19 cellular contexts compared by ENCODE assay signal in the genomic region with DNA sequence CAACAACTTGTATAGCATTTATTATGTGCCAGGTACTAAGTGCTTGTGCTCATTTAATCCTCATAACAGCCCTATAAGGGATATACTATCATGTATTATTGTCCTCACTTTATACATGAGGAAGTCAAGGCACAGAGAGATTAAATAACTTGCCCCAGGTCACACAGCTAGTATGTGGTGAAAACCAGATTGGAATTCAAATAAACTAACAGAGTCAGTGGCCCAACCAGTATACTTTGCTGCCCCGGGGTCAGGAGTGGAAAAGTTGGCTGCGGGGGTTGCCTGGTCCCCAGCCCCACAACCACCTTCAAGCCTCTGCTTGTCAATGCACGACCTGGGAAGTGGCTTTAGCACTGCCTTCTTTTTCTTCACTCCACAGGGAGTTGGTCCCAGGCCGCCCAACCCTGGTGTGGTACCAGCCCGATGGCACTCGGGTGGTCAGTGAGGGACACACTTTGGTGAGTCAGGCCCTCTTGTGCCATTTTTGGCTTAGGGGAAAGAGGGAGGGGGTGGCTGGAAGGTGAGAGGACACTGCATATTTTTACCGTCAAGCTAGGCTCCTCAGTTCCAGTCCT. TPM values are rescaled to one million over a fixed set of nuclear protein-coding genes. Genes with fewer than 3 reads are reported as not detected.
DNase-seq lines count a peak whose midpoint lies in the region; ATAC-seq and TF ChIP-seq lines count a peak whose summit lies in the region.
"Had no signal": no experiment of that assay in that cellular context is flagged by ENCODE, and none has a peak within 500 bp of the region (broad histone marks: within the 10 kb centered on the region; RNA-seq: fewer than 3 reads in every experiment).

No MANE protein-coding gene starts in this region.

- intact Hi-C loops in activated CD8-positive, alpha-beta T cell treated with anti-CD3 and anti-CD28 coated beads for 36 hours (cut with micrococcal nuclease), result loop anchor here (5.0 kb wide), 1 partner anchor 34 kb away; no protein-coding TSS in a partner anchor
- intact Hi-C loops in lower lobe of right lung (cut with DNase I), result no loop called here

- H3K9me3 ChIP-seq in BLaER1 (no peaks in the 10 kb centered on the region), lower lobe of right lung (no peaks in the 10 kb centered on the region)
- H3K9me3 ChIP-seq: SJCRH30, uterus had no signal

- H3K36me3 ChIP-seq in BLaER1 (peaks cover 48% of the 10 kb centered on the region), lower lobe of right lung (peaks cover 55% of the 10 kb centered on the region)
- H3K36me3 ChIP-seq: SJCRH30, uterus had no signal

- peaks cover 26% of the 10 kb centered on the region for H4K20me1 ChIP-seq in BLaER1

- H3K4me3 ChIP-seq in BLaER1 (no peak overlapping the region), lower lobe of right lung (peak overlapping the region; percentile 67)
- H3K4me3 ChIP-seq: SJCRH30, uterus had no signal

- H3K27me3 ChIP-seq in BLaER1 (no peaks in the 10 kb centered on the region; the same call in 1 of the 2 replicates), lower lobe of right lung (ENCODE audit: low read depth) (no peaks in the 10 kb centered on the region)
- H3K27me3 ChIP-seq: SJCRH30, uterus had no signal

- H3K4me1 ChIP-seq in BLaER1, result peaks cover 39% of the 10 kb centered on the region
- H3K4me1 ChIP-seq in lower lobe of right lung, result peaks cover 31% of the 10 kb centered on the region
- H3K4me1 ChIP-seq: uterus had no signal

- CTCF ChIA-PET in activated CD8-positive, alpha-beta T cell treated with anti-CD3 and anti-CD28 coated beads for 36 hours (lab: Charles Lee), result interaction anchor here (1.0 to 23.5 kb wide), 8 partner anchors 5 to 494 kb away, joined by 3 to 278 read pairs (median 5); partner anchors contain the start of genes ADAM15, EFNA4 and PBXIP1

- H3K9ac ChIP-seq in BLaER1, result 0 out of 2 replicates have a peak overlapping the region, but pooled peaks have one; percentile 50

- H3K4me3 Mint-ChIP-seq in activated CD8-positive, alpha-beta T cell treated with anti-CD3 and anti-CD28 coated beads for 36 hours, result peak overlapping the region; percentile 88

- H3K4me2 ChIP-seq in BLaER1, result peak overlapping the region; percentile 100

- POLR2A ChIA-PET in activated CD8-positive, alpha-beta T cell treated with anti-CD3 and anti-CD28 coated beads for 36 hours (lab: Charles Lee), result interaction anchor here (1.0 to 2.2 kb wide), 4 partner anchors 9 to 79 kb away, joined by 4 to 7 read pairs (median 5); partner anchors contain the start of gene CKS1B

- no peaks in the 10 kb centered on the region for H3K27me3 Mint-ChIP-seq in activated CD8-positive, alpha-beta T cell treated with anti-CD3 and anti-CD28 coated beads for 36 hours

- no peak for ATAC-seq in activated CD8-positive, alpha-beta T cell treated with anti-CD3 and anti-CD28 coated beads for 36 hours
- ATAC-seq in lower lobe of right lung (no peak), GM21576 (IDR thresholded peaks at IDR 0.05; ENCODE audit: unreplicated experiment) (no peak)

- no peak for TF ChIP-seq CTCF in 22Rv1 (IDR thresholded peaks at IDR 0.05)
- no peak for TF ChIP-seq CTCF in activated CD8-positive, alpha-beta T cell treated with anti-CD3 and anti-CD28 coated beads for 36 hours (IDR thresholded peaks at IDR 0.05)
- no peak for TF ChIP-seq CTCF in lower lobe of right lung (IDR thresholded peaks at IDR 0.05)

- no peak overlapping the region for H3K27ac Mint-ChIP-seq in activated CD8-positive, alpha-beta T cell treated with anti-CD3 and anti-CD28 coated beads for 36 hours
- H3K27ac Mint-ChIP-seq: H9 had no signal

- H3K9me3 Mint-ChIP-seq in activated CD8-positive, alpha-beta T cell treated with anti-CD3 and anti-CD28 coated beads for 36 hours, result no peaks in the 10 kb centered on the region
- H3K9me3 Mint-ChIP-seq: H9 had no signal

- H3K27ac ChIP-seq in 22Rv1 (peak overlapping the region; percentile 100), BLaER1 (no peak overlapping the region), lower lobe of right lung (no peak overlapping the region)
- H3K27ac ChIP-seq: SJCRH30 had no signal

- peaks cover 20% of the 10 kb centered on the region for H3K36me3 Mint-ChIP-seq in activated CD8-positive, alpha-beta T cell treated with anti-CD3 and anti-CD28 coated beads for 36 hours (ENCODE audit: low read depth)

- no peak for DNase-seq in activated CD8-positive, alpha-beta T cell treated with anti-CD3 and anti-CD28 coated beads for 36 hours
- DNase-seq in lower lobe of right lung (no peak), NCI-H2081 (lab: John Stamatoyannopoulos, UW) (no peak)
- no peak for DNase-seq in stimulated activated CD8-positive, alpha-beta memory T cell treated with anti-CD3 and anti-CD28 coated beads, Interleukin-4, amount 100 ng/mL, for 48 hours
- DNase-seq: activated CD8-positive, alpha-beta memory T cell treated with anti-CD3 and anti-CD28 coated beads for 24 hours; activated naive CD4-positive, alpha-beta T cell treated with anti-CD3 and anti-CD28 coated beads, Interleukin-2, amount 50 U/mL, for 16 hours; caudate nucleus; foreskin melanocyte; H9; NCI-H1048; NCI-H2171; nucleus accumbens; SJCRH30; stimulated activated naive CD4-positive, alpha-beta T cell had no signal

- H3K4me1 Mint-ChIP-seq in activated CD8-positive, alpha-beta T cell treated with anti-CD3 and anti-CD28 coated beads for 36 hours (ENCODE audit: low read depth), result peaks cover 20% of the 10 kb centered on the region

RNA-seq across cellular contexts. Expression of gene ADAM15, which starts 2.5 kb away (rescaled TPM):
- 10 to 100 TPM; 36.4 to 37.2 TPM for total RNA-seq in activated CD8-positive, alpha-beta T cell treated with anti-CD3 and anti-CD28 coated beads for 36 hours
- 121 TPM for total RNA-seq in lower lobe of right lung

RNA-seq across cellular contexts. Expression of gene EFNA4, which starts 9.9 kb away (rescaled TPM):
- 1 to 10 TPM; 7.1 to 7.8 TPM for total RNA-seq in activated CD8-positive, alpha-beta T cell treated with anti-CD3 and anti-CD28 coated beads for 36 hours
- total RNA-seq in lower lobe of right lung, result 7.4 TPM

RNA-seq across cellular contexts. Expression of gene DCST1, which starts 20.0 kb away (rescaled TPM):
- not detected for total RNA-seq in activated CD8-positive, alpha-beta T cell treated with anti-CD3 and anti-CD28 coated beads for 36 hours
- total RNA-seq in lower lobe of right lung, result not detected
- total RNA-seq: H9, lung microvascular endothelial cell, SJCRH30 had no signal

RNA-seq across cellular contexts. Expression of gene DCST2, which starts 20.0 kb away (rescaled TPM):
- under 1 TPM; 0.20 to 0.36 TPM for total RNA-seq in activated CD8-positive, alpha-beta T cell treated with anti-CD3 and anti-CD28 coated beads for 36 hours
- 1.4 TPM for total RNA-seq in lower lobe of right lung
- total RNA-seq: SJCRH30 had no signal

RNA-seq across cellular contexts. Expression of gene EFNA3, which starts 25.0 kb away (rescaled TPM):
- 1 to 10 TPM; 5.1 to 8.6 TPM for total RNA-seq in activated CD8-positive, alpha-beta T cell treated with anti-CD3 and anti-CD28 coated beads for 36 hours
- 1.0 TPM for total RNA-seq in lower lobe of right lung
